Comparison of ENCODE assay signal across 8 cellular contexts in the genomic region with DNA sequence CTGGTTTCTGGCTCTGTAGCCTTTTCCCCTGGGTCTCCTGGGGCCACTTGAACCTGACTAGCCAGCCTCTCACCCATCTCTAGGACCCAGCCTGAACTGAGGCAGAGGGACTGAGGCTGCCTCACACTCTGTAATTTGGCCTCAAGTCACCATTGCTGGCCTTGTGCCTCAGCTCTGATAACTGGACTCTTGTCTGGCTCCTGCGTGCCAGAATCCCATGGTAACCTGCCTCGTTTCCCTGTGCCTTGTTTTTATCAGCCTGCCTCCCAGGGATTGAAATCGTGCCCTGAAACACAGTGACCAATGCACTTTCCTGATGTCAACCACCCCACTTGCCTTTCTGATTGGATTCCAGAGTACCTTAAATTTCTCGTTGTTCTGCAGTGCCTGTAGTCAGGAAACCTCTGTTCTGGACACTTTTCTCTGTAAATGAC. TPM values are rescaled to one million over a fixed set of nuclear protein-coding genes. Genes with fewer than 3 reads are reported as not detected.
A peak's percentile ranks its signal among the peaks of the same experiment; 100 is the strongest.
DNase-seq lines count a peak whose midpoint lies in the region; ATAC-seq and FAIRE-seq lines count a peak whose summit lies in the region.

No MANE protein-coding gene starts in this region.

- 5 to 25% (median 23%) methylated on average over 4 of the region's 4 CpGs for WGBS in small intestine, 3 donors

- no peak for FAIRE-seq in small intestine (lab: Jason Lieb, UNC)

- peaks cover 11 to 12% of the 10 kb centered on the region in 2 donors for H3K4me1 ChIP-seq in small intestine (ENCODE audit: control insufficient read depth in 2 of 2, insufficient read depth in 1 of 2, low read depth in 1 of 2, low read length in 1 of 2)

- H3K27me3 ChIP-seq in small intestine (ENCODE audit: control insufficient read depth in 2 of 2, insufficient read depth in 2 of 2, low read length in 2 of 2): no peaks in the 10 kb centered on the region

- H3K27ac ChIP-seq in KOPT-K1 (ENCODE audit: low read depth, low read length, poor library complexity, severe bottlenecking) (peak overlapping the region; percentile 51), small intestine (ENCODE audit: low read depth in 1 of 2, low read length in 1 of 2) (peak overlapping the region; percentile 54 to 73)

- no peak overlapping the region for H3K4me3 ChIP-seq in small intestine (ENCODE audit: low read depth in 1 of 2, low read length in 2 of 2)

- no peak for ATAC-seq in GM21526 (IDR thresholded peaks at IDR 0.05; ENCODE audit: low FRiP score, unreplicated experiment)
- ATAC-seq in HG03025 (IDR thresholded peaks at IDR 0.05; ENCODE audit: low FRiP score, unreplicated experiment): no peak

- DNase-seq in anterior cingulate cortex (lab: John Stamatoyannopoulos, UW) (peak in 43 of 58 donors; percentile 7 to 83 (median 49)), hypothalamus (lab: John Stamatoyannopoulos, UW) (peak in 27 of 51 donors; percentile 14 to 69 (median 46)), small intestine (peak; percentile 57), NCI-H524 treated with DMSO at 0.1 percent for 48 hours (lab: John Stamatoyannopoulos, UW) (no peak)
- DNase-seq in activated effector memory CD4-positive, alpha-beta T cell treated with Interleukin-2 at 50 U/mL for 16 hours: no peak

- H3K36me3 ChIP-seq in KOPT-K1 (ENCODE audit: insufficient read depth, low read length) (no peaks in the 10 kb centered on the region), small intestine (ENCODE audit: control insufficient read depth in 2 of 2, insufficient read depth in 2 of 2, low read length in 2 of 2) (no peaks in the 10 kb centered on the region)

- H3K9me3 ChIP-seq in KOPT-K1 (ENCODE audit: insufficient read depth, low read length, poor library complexity, severe bottlenecking) (no peaks in the 10 kb centered on the region), small intestine (ENCODE audit: control insufficient read depth, low read depth) (no peaks in the 10 kb centered on the region)

RNA-seq across cellular contexts. Expression of a gene that starts 27.9 kb away (rescaled TPM):
- 10 to 100 TPM in 1 of 3 donors, 1 to 10 TPM in 2; 3.8 to 11.1 (median 5.9) TPM for polyA plus RNA-seq in small intestine

Comparison
In these comparisons a context has a peak if more than half of its experiments do, and no peak if none do; other contexts are left out.
1. DNase-seq: peak in anterior cingulate cortex (43 of 58), hypothalamus (27 of 51) and small intestine (single experiment); none in activated effector memory CD4-positive, alpha-beta T cell treated with Interleukin-2 at 50 U/mL for 16 hours (single experiment) and NCI-H524 treated with DMSO at 0.1 percent for 48 hours (single experiment).